In the genomic region with DNA sequence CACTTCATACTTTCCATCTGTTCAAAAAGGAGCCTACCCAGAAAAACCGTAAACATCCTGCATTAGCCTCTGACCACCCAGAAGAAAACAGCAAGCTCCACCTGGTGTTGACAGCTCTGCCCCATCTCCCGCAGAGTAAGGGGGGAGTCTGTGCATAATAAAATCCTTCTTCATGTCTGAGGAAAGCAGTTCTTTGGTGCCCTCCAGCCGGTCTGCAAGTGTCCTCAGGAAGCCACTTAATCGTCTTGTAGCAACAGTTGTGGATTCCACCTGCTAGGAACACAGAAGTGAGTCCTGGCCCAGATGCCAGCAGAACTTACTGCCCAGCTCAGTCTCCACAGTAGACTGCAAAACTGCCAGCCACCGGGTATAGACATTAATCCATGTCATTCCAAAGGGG, we compare ENCODE assay signal across 25 cellular contexts.
"Had no signal": no experiment of that assay in that cellular context is flagged by ENCODE, and none has a peak within 500 bp of the region (broad histone marks: within the 10 kb centered on the region; RNA-seq: fewer than 3 reads in every experiment).

No MANE protein-coding gene starts in this region.

- H3K9me3 Mint-ChIP-seq: activated CD4-positive, alpha-beta T cell treated with anti-CD3 and anti-CD28 coated beads, Interleukin-2, amount 10 ng/mL, durations not matched to agents 24 days and 14 days; activated CD8-positive, alpha-beta T cell treated with anti-CD3 and anti-CD28 coated beads for 36 hours; activated T-cell treated with anti-CD3 and anti-CD28 coated beads, Interleukin-2, amount 50 U/mL, for 4 hours; activated T-helper 2 cell treated with anti-CD3 and anti-CD28 coated beads, Interferon-gamma antibody, Interleukin-2, Interleukin-4, amounts not matched to agents 10 μg/mL and 5 μg/mL and 100 μg/mL, durations not matched to agents 14 hours and 24 hours and 36 hours; naive thymus-derived CD8-positive, alpha-beta T cell; neural crest cell; T-helper 2 cell treated with Interferon-gamma antibody and Interleukin-4, amounts not matched to agents 5 μg/mL and 100 μg/mL, for 36 hours had no signal

- H3K27me3 Mint-ChIP-seq: activated CD4-positive, alpha-beta T cell treated with anti-CD3 and anti-CD28 coated beads, Interleukin-2, amount 10 ng/mL, durations not matched to agents 24 days and 14 days; activated CD8-positive, alpha-beta T cell treated with anti-CD3 and anti-CD28 coated beads for 36 hours; activated naive CD8-positive, alpha-beta T cell; naive thymus-derived CD8-positive, alpha-beta T cell had no signal

- H3K9me3 ChIP-seq: colonic mucosa, esophagus squamous epithelium, left lung, lower lobe of right lung, pancreas, psoas muscle, suprapubic skin, tibial nerve had no signal

- H3K4me1 ChIP-seq: colonic mucosa, pancreas, suprapubic skin had no signal

- H3K4me3 Mint-ChIP-seq: activated CD4-positive, alpha-beta T cell treated with anti-CD3 and anti-CD28 coated beads, Interleukin-2, amount 10 ng/mL, durations not matched to agents 24 days and 14 days; activated CD8-positive, alpha-beta T cell treated with anti-CD3 and anti-CD28 coated beads for 36 hours; activated naive CD8-positive, alpha-beta T cell; activated T-cell treated with anti-CD3 and anti-CD28 coated beads, Interleukin-2, amount 50 U/mL, for 4 hours; naive thymus-derived CD8-positive, alpha-beta T cell; neural crest cell; T-helper 2 cell treated with Interferon-gamma antibody and Interleukin-4, amounts not matched to agents 5 μg/mL and 100 μg/mL, for 36 hours had no signal

- H3K36me3 ChIP-seq: colonic mucosa had no signal

- H3K27me3 ChIP-seq: colonic mucosa, esophagus squamous epithelium, left lung, pancreas, suprapubic skin, tibial nerve had no signal

- DNase-seq: activated CD4-positive, alpha-beta T cell treated with anti-CD3 and anti-CD28 coated beads, Interleukin-2, amount 10 ng/mL, durations not matched to agents 24 days and 14 days; activated CD8-positive, alpha-beta T cell treated with anti-CD3 and anti-CD28 coated beads for 36 hours; activated T-cell treated with anti-CD3 and anti-CD28 coated beads, Interleukin-2, amount 50 U/mL, for 4 hours; cerebellar nuclear complex; colonic mucosa; effector CD8-positive, alpha-beta T cell; esophagus squamous epithelium; left lung; lower lobe of right lung; mesenchymal stem cell; naive thymus-derived CD8-positive, alpha-beta T cell; nucleus accumbens; pancreas; psoas muscle; stimulated activated CD4-positive, alpha-beta T cell treated with anti-CD3 and anti-CD28 coated beads, Interleukin-2, amount 100 ng/mL, for 24 hours; stimulated activated naive CD4-positive, alpha-beta T cell had no signal

- H3K4me1 Mint-ChIP-seq: neural crest cell had no signal

- H3K27ac Mint-ChIP-seq: activated CD8-positive, alpha-beta T cell treated with anti-CD3 and anti-CD28 coated beads for 36 hours; activated naive CD8-positive, alpha-beta T cell; T-helper 2 cell treated with Interferon-gamma antibody and Interleukin-4, amounts not matched to agents 5 μg/mL and 100 μg/mL, for 36 hours had no signal

- ATAC-seq: activated CD4-positive, CD25-positive, alpha-beta regulatory T cell treated with anti-CD3 and anti-CD28 coated beads, Interleukin-2, amount 50 U/mL, for 24 hours; activated CD8-positive, alpha-beta T cell treated with anti-CD3 and anti-CD28 coated beads for 36 hours; activated T-cell treated with anti-CD3 and anti-CD28 coated beads, Interleukin-2, amount 50 U/mL, for 4 hours; left lung; lower lobe of right lung; naive thymus-derived CD8-positive, alpha-beta T cell; pancreas; psoas muscle had no signal

- H3K27ac ChIP-seq: colonic mucosa, epithelial cell of prostate, esophagus squamous epithelium, left lung, lower lobe of right lung, pancreas, psoas muscle, suprapubic skin, tibial nerve had no signal

- H3K4me3 ChIP-seq: colonic mucosa, esophagus squamous epithelium, left lung, lower lobe of right lung, pancreas, psoas muscle, smooth muscle cell, suprapubic skin, tibial nerve had no signal
